ENCODE assay signal across 8 cellular contexts in genomic region chr10:112952282-112952991, GRCh38. TPM values are rescaled to one million over a fixed set of nuclear protein-coding genes. Genes with fewer than 3 reads are reported as not detected.
DNase-seq lines count a peak whose midpoint lies in the region; ATAC-seq lines count a peak whose summit lies in the region.

No MANE protein-coding gene starts in this region.

- peak overlapping the region; percentile 93 to 95 for H3K27ac ChIP-seq in esophagus (ENCODE audit: low read depth in 2 of 2, low read length in 1 of 2)

- peak; percentile 54 to 57 for ATAC-seq in natural killer cell treated with Interleukin-12 subunit alpha and Interleukin-12 subunit beta and Interleukin-15 and Interleukin-18, amount 100 ng/mL, for 72 hours
- ATAC-seq in GM21515 (IDR thresholded peaks at IDR 0.05; ENCODE audit: unreplicated experiment): no peak

- H3K4me1 Mint-ChIP-seq in natural killer cell treated with Interleukin-12 subunit alpha and Interleukin-12 subunit beta and Interleukin-15 and Interleukin-18, amount 100 ng/mL, for 72 hours (ENCODE audit: low read depth in 2 of 2): peaks cover 53 to 56% of the 10 kb centered on the region in 2 donors

- peak overlapping the region; percentile 90 for H3K4me3 Mint-ChIP-seq in natural killer cell treated with Interleukin-12 subunit alpha and Interleukin-12 subunit beta and Interleukin-15 and Interleukin-18, amount 100 ng/mL, for 72 hours

- peak overlapping the region; percentile 75 to 91 for H3K4me3 ChIP-seq in esophagus (ENCODE audit: low read depth in 1 of 2, low read length in 2 of 2)

- H3K27ac Mint-ChIP-seq in natural killer cell treated with Interleukin-12 subunit alpha and Interleukin-12 subunit beta and Interleukin-15 and Interleukin-18, amount 100 ng/mL, for 72 hours: peak overlapping the region; percentile 79 to 81

- H3K36me3 ChIP-seq in esophagus (ENCODE audit: control insufficient read depth in 2 of 2, insufficient read depth in 2 of 2, low read length in 1 of 2): no peaks in the 10 kb centered on the region

- DNase-seq in EH (ENCODE audit: low read depth) (peak; percentile 58), SK-MEL-5 (ENCODE audit: low read depth, low spot score) (peak; percentile 12), 8988T (no peak), GF-D8 (lab: John Stamatoyannopoulos, UW) (no peak), DMS79 treated with DMSO at 0.1 percent for 48 hours (lab: John Stamatoyannopoulos, UW) (no peak)
- DNase-seq in natural killer cell treated with Interleukin-12 subunit alpha and Interleukin-12 subunit beta and Interleukin-15 and Interleukin-18, amount 100 ng/mL, for 72 hours (ENCODE audit: low spot score): no peak

- in situ Hi-C loops in SK-MEL-5 (cut with HindIII; ENCODE audit: low pct_unique_long_range_greater_than_20kb, low sequenced_read_pairs): no loop called here

- 4% methylated on average over 50 to 52 of the region's 52 CpGs for WGBS in esophagus, 2 donors

- peaks cover 27 to 48% of the 10 kb centered on the region in 2 donors for H3K27me3 Mint-ChIP-seq in natural killer cell treated with Interleukin-12 subunit alpha and Interleukin-12 subunit beta and Interleukin-15 and Interleukin-18, amount 100 ng/mL, for 72 hours

- H3K4me1 ChIP-seq in esophagus (ENCODE audit: control insufficient read depth in 2 of 2, insufficient read depth in 2 of 2, low read length in 1 of 2): no peaks in the 10 kb centered on the region

- no peaks in the 10 kb centered on the region for H3K27me3 ChIP-seq in esophagus (ENCODE audit: control insufficient read depth in 1 of 2, insufficient read depth in 2 of 2, low read length in 2 of 2)

- no peaks in the 10 kb centered on the region for H3K9me3 Mint-ChIP-seq in natural killer cell treated with Interleukin-12 subunit alpha and Interleukin-12 subunit beta and Interleukin-15 and Interleukin-18, amount 100 ng/mL, for 72 hours

- peaks cover 11% of the 10 kb centered on the region for H3K36me3 Mint-ChIP-seq in natural killer cell treated with Interleukin-12 subunit alpha and Interleukin-12 subunit beta and Interleukin-15 and Interleukin-18, amount 100 ng/mL, for 72 hours

- H3K9me3 ChIP-seq in esophagus (ENCODE audit: control insufficient read depth in 2 of 2, insufficient read depth in 1 of 2, low read depth in 1 of 2, low read length in 1 of 2): no peaks in the 10 kb centered on the region

RNA-seq across cellular contexts. Expression of gene TCF7L2, which starts 2.4 kb away (rescaled TPM):
- total RNA-seq in SK-MEL-5 (2014; rRNA removed; shearing (Covaris generic)): 2.6 and 3.9 TPM in 2 replicates
- polyA plus RNA-seq in SK-MEL-5 (2015; cell fraction: cytosol; rRNA removed): 21.5 and 24.3 TPM in 2 replicates
- 18.1 and 40.9 TPM in 2 replicates for polyA plus RNA-seq in SK-MEL-5 (2015; cell fraction: nucleus; rRNA removed)
- polyA plus RNA-seq in esophagus: 1 to 10 TPM; 5.4 to 7.9 TPM
- 10 to 100 TPM in 1 of 2 donors, 1 to 10 TPM in 1; 8.1 to 10.3 TPM for total RNA-seq in natural killer cell treated with Interleukin-12 subunit alpha and Interleukin-12 subunit beta and Interleukin-15 and Interleukin-18, amount 100 ng/mL, for 72 hours

Comparison
In these comparisons a context has a peak if more than half of its experiments do, and no peak if none do; other contexts are left out.
1. DNase-seq: peak in EH (single experiment) and SK-MEL-5 (single experiment); none in natural killer cell treated with Interleukin-12 subunit alpha and Interleukin-12 subunit beta and Interleukin-15 and Interleukin-18, amount 100 ng/mL, for 72 hours (single experiment), 8988T (single experiment), GF-D8 (single experiment) and DMS79 treated with DMSO at 0.1 percent for 48 hours (single experiment).